ENCODE assay signal across 8 cellular contexts in genomic region chr15:82832601-82833209, GRCh38. TPM values are rescaled to one million over a fixed set of nuclear protein-coding genes. Genes with fewer than 3 reads are reported as not detected.
DNase-seq lines count a peak whose midpoint lies in the region; ATAC-seq, FAIRE-seq and TF ChIP-seq lines count a peak whose summit lies in the region.

No MANE protein-coding gene starts in this region.

- H3K9me3 ChIP-seq in keratinocyte (ENCODE audit: control insufficient read depth, low read depth, low read length) (no peaks in the 10 kb centered on the region), transverse colon (no peaks in the 10 kb centered on the region)

- H3K79me2 ChIP-seq in keratinocyte (ENCODE audit: control insufficient read depth, insufficient read depth, low read length): peaks cover 3% of the 10 kb centered on the region

- H3K4me2 ChIP-seq in keratinocyte (ENCODE audit: control insufficient read depth, extremely low read depth, insufficient read depth, low read depth, low read length): peak overlapping the region; percentile 75

- peaks cover 50% of the 10 kb centered on the region for H3K4me1 Mint-ChIP-seq in activated T-cell treated with anti-CD3 and anti-CD28 coated beads, Interleukin-2, amount 50 U/mL, for 24 hours (ENCODE audit: low read depth)

- intact Hi-C loops in transverse colon (cut with DNase I; ENCODE audit: low total_unique reads): no loop called here

- peak; percentile 80 for FAIRE-seq in keratinocyte (lab: Jason Lieb, UNC)
- no peak for FAIRE-seq in urothelium cell line (lab: Jason Lieb, UNC)

- DNase-seq in GM04503 (ENCODE audit: low read depth) (peak; percentile 65), HS-5 (ENCODE audit: low read depth) (peak; percentile 86), keratinocyte (ENCODE audit: low read depth, low spot score) (peak; percentile 83), urothelium cell line (ENCODE audit: low spot score) (peak; percentile 79), transverse colon (no peak), NCI-H1092 treated with DMSO at 0.1 percent for 48 hours (lab: John Stamatoyannopoulos, UW) (no peak)
- DNase-seq in activated T-cell treated with anti-CD3 and anti-CD28 coated beads, Interleukin-2, amount 50 U/mL, for 24 hours: peak; percentile 62

- peaks cover 1% of the 10 kb centered on the region for H3K9me3 Mint-ChIP-seq in activated T-cell treated with anti-CD3 and anti-CD28 coated beads, Interleukin-2, amount 50 U/mL, for 24 hours

- in situ Hi-C loops in transverse colon (cut with MboI; ENCODE audit: low pct_ligation_motif_present in 1 of 4, low pct_unique_long_range_greater_than_20kb in 1 of 4, low sequenced_read_pairs in 3 of 4): loop anchor here in 1 of 4 donors (25.0 kb wide), 1 partner anchor 180 kb away; the partner anchor contains the start of gene C15orf40

- H3K4me1 ChIP-seq in keratinocyte (ENCODE audit: control insufficient read depth, extremely low read depth, insufficient read depth, low read length): peaks cover 27% of the 10 kb centered on the region
- H3K4me1 ChIP-seq in transverse colon: no peaks in the 10 kb centered on the region

- TF ChIP-seq EP300 in transverse colon (IDR thresholded peaks at IDR 0.05; ENCODE audit: low read depth): no peak

- 57 to 83% methylated on average over 6 to 8 of the region's 8 CpGs for WGBS in transverse colon (ENCODE audit: low coverage in 1 of 2), 2 donors

- peak overlapping the region; percentile 92 for H3K27ac Mint-ChIP-seq in activated T-cell treated with anti-CD3 and anti-CD28 coated beads, Interleukin-2, amount 50 U/mL, for 24 hours

- H2AFZ ChIP-seq in keratinocyte (ENCODE audit: control insufficient read depth, low read length): peak overlapping the region; percentile 51

- no peak for TF ChIP-seq POLR2A in transverse colon (IDR thresholded peaks at IDR 0.05)

- peaks cover 100% of the 10 kb centered on the region for H3K36me3 Mint-ChIP-seq in activated T-cell treated with anti-CD3 and anti-CD28 coated beads, Interleukin-2, amount 50 U/mL, for 24 hours (ENCODE audit: low read depth)

- H4K20me1 ChIP-seq in keratinocyte (ENCODE audit: control insufficient read depth, extremely low read depth, insufficient read depth, low read length): peaks cover 2% of the 10 kb centered on the region

- peak; percentile 84 for ATAC-seq in GM21576 (IDR thresholded peaks at IDR 0.05; ENCODE audit: unreplicated experiment)

- H3K9ac ChIP-seq in keratinocyte (ENCODE audit: control insufficient read depth, extremely low read depth, insufficient read depth, low read length): peak overlapping the region; percentile 64

- H3K36me3 ChIP-seq in keratinocyte (ENCODE audit: control insufficient read depth in 2 of 2, extremely low read depth in 1 of 2, insufficient read depth in 2 of 2, low read length in 2 of 2) (peaks cover 29 to 50% of the 10 kb centered on the region in 2 experiments), transverse colon (peaks cover 0 to 90% (median 37%) of the 10 kb centered on the region in 4 donors)

- dilution Hi-C loops in keratinocyte (cut with MboI; ENCODE audit: extremely low pct_ligation_motif_present, low sequenced_read_pairs): no loop called here

- peak overlapping the region in 2 of 3 experiments; percentile 21 to 28 for H3K4me3 ChIP-seq in keratinocyte (ENCODE audit: control insufficient read depth in 2 of 3, extremely low read depth in 1 of 3, insufficient read depth in 2 of 3, low read depth in 1 of 3, low read length in 3 of 3)
- H3K4me3 ChIP-seq in transverse colon: no peak overlapping the region

- peak overlapping the region; percentile 47 for H3K4me3 Mint-ChIP-seq in activated T-cell treated with anti-CD3 and anti-CD28 coated beads, Interleukin-2, amount 50 U/mL, for 24 hours

- no peaks in the 10 kb centered on the region for H3K27me3 ChIP-seq in keratinocyte (ENCODE audit: control insufficient read depth, extremely low read depth, insufficient read depth, low read length)
- no peaks in the 10 kb centered on the region for H3K27me3 ChIP-seq in transverse colon

- H3K27ac ChIP-seq in keratinocyte (ENCODE audit: control insufficient read depth, insufficient read depth, low read length) (peak overlapping the region; percentile 88), transverse colon (no peak overlapping the region)

- TF ChIP-seq CTCF in keratinocyte (optimal IDR thresholded peaks at IDR 0.05 in 1 of 3, IDR thresholded peaks at IDR 0.05 in 1 of 3, conservative IDR thresholded peaks at IDR 0.05 in 1 of 3; ENCODE audit: extremely low read depth in 1 of 3, insufficient read depth in 2 of 3, low read length in 3 of 3) (no peak), transverse colon (IDR thresholded peaks at IDR 0.05) (no peak)

- H3K9me1 ChIP-seq in keratinocyte (ENCODE audit: control insufficient read depth, extremely low read depth, insufficient read depth, low read length): no peaks in the 10 kb centered on the region

- H3K27me3 Mint-ChIP-seq in activated T-cell treated with anti-CD3 and anti-CD28 coated beads, Interleukin-2, amount 50 U/mL, for 24 hours: no peaks in the 10 kb centered on the region

RNA-seq across cellular contexts. Expression of gene WHAMM, which starts 23.3 kb away (rescaled TPM):
- 3.6 to 6.0 TPM (median 4.7 TPM) in 3 replicates for polyA plus RNA-seq in keratinocyte
- 42.0 TPM for polyA plus RNA-seq in keratinocyte (2011; ENCODE audit: low read depth)
- polyA plus RNA-seq in keratinocyte (2011; cell fraction: cytosol; rRNA removed): 4.4 and 4.5 TPM in 2 replicates
- polyA plus RNA-seq in keratinocyte (2011; cell fraction: nucleus; rRNA removed): 8.7 and 9.3 TPM in 2 replicates
- polyA plus RNA-seq in keratinocyte (2012; ENCODE audit: low replicate concordance): 4.8 and 7.2 TPM in 2 replicates
- polyA minus RNA-seq in keratinocyte: 1.7 to 2.9 TPM (median 2.2 TPM) in 3 replicates
- 2.1 TPM for polyA minus RNA-seq in keratinocyte (2011; cell fraction: cytosol; rRNA and poly(A)+ RNA removed)
- polyA minus RNA-seq in keratinocyte (2011; cell fraction: nucleus; rRNA and poly(A)+ RNA removed): 2.5 and 2.9 TPM in 2 replicates
- total RNA-seq in transverse colon: 10 to 100 TPM in 1 of 4 donors, 1 to 10 TPM in 3; 6.4 to 14.2 (median 8.8) TPM

RNA-seq across cellular contexts. Expression of gene FSD2, which starts 26.8 kb away (rescaled TPM):
- not detected in 3 replicates for polyA plus RNA-seq in keratinocyte
- not detected for polyA plus RNA-seq in keratinocyte (2011; ENCODE audit: low read depth)
- not detected in 2 replicates for polyA plus RNA-seq in keratinocyte (2011; cell fraction: cytosol; rRNA removed)
- not detected in 2 replicates for polyA plus RNA-seq in keratinocyte (2011; cell fraction: nucleus; rRNA removed)
- polyA plus RNA-seq in keratinocyte (2012; ENCODE audit: low replicate concordance): 0.01 and 0.10 TPM in 2 replicates
- polyA minus RNA-seq in keratinocyte: not detected in 3 replicates
- not detected for polyA minus RNA-seq in keratinocyte (2011; cell fraction: cytosol; rRNA and poly(A)+ RNA removed)
- not detected in 2 replicates for polyA minus RNA-seq in keratinocyte (2011; cell fraction: nucleus; rRNA and poly(A)+ RNA removed)
- not detected for total RNA-seq in transverse colon

Comparison
In these comparisons a context has a peak if more than half of its experiments do, and no peak if none do; other contexts are left out.
1. DNase-seq: peak in GM04503 (single experiment), HS-5 (single experiment), activated T-cell treated with anti-CD3 and anti-CD28 coated beads, Interleukin-2, amount 50 U/mL, for 24 hours (single experiment), keratinocyte (single experiment) and urothelium cell line (single experiment); none in transverse colon (single experiment) and NCI-H1092 treated with DMSO at 0.1 percent for 48 hours (single experiment).
2. H3K4me3 ChIP-seq: peak in keratinocyte (2 of 3); none in transverse colon (0 of 4).